In the genomic region with DNA sequence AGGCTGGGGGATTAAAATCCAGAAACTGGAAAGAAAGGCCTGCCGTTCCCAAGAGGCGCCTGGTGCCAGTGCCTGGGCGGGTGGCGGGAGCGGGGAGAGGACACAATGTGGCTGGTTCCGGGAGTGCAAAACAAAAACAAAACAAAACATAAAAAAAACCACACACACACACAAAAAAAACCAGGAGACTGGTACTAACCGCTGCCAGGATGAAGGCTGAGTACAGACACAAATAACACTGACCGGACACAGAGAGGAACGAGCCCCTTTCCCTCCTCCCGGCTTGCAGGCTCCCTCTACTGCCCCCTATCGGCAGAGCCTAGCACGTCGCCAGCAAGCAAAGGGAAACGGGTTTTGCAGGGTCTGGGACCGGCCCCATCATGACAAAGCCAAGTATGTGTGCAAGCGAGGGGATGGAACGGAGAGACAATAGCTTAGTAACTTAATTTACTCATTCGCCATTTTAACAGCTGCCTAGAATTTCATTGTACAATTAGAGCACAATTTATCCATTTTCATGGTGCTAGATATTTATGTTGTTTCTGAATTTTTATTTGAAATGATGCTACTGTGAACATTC, we compare ENCODE assay signal across 8 cellular contexts. TPM values are rescaled to one million over a fixed set of nuclear protein-coding genes. Genes with fewer than 3 reads are reported as not detected.
DNase-seq lines count a peak whose midpoint lies in the region; ATAC-seq, FAIRE-seq and TF ChIP-seq lines count a peak whose summit lies in the region.

No MANE protein-coding gene starts in this region.

- H3K27me3 Mint-ChIP-seq in activated CD4-positive, alpha-beta T cell treated with anti-CD3 and anti-CD28 coated beads, Interleukin-2, amount 10 ng/mL, durations not matched to agents 7 days and 5 days = peaks cover 3% of the 10 kb centered on the region

- WGBS in A549 (ENCODE audit: missing lambda C conversion rate) = 9% methylated on average over 18 of the region's 18 CpGs
- 1% methylated on average over 15 of the region's 18 CpGs for WGBS in right lobe of liver (ENCODE audit: insufficient coverage, low coverage, low lambda C conversion rate, missing lambda C conversion rate)

- H3K4me2 ChIP-seq in A549 = peak overlapping the region; percentile 69

- H3K4me1 ChIP-seq in A549 (no peaks in the 10 kb centered on the region), right lobe of liver (peaks cover 0 to 9% (median 3%) of the 10 kb centered on the region in 4 donors)

- peak; percentile 79 to 91 for ATAC-seq in A549
- ATAC-seq in GM18505 (IDR thresholded peaks at IDR 0.05; ENCODE audit: unreplicated experiment) = peak; percentile 90
- ATAC-seq in HG03066 (IDR thresholded peaks at IDR 0.05; ENCODE audit: low read depth, unreplicated experiment) = peak; percentile 86
- ATAC-seq in right lobe of liver = peak; percentile 95 to 96 (median 96)

- TF ChIP-seq POLR2A in A549 (IDR thresholded peaks at IDR 0.05; ENCODE audit: low read length) = no peak
- TF ChIP-seq POLR2A in GM18505 (IDR thresholded peaks at IDR 0.05; ENCODE audit: borderline replicate concordance, extremely low read depth, insufficient read depth, insufficient read length) = no peak
- no peak for TF ChIP-seq POLR2A in right lobe of liver (IDR thresholded peaks at IDR 0.05)

- H3K36me3 ChIP-seq in right lobe of liver = no peaks in the 10 kb centered on the region

- no peaks in the 10 kb centered on the region for H3K36me3 Mint-ChIP-seq in activated CD4-positive, alpha-beta T cell treated with anti-CD3 and anti-CD28 coated beads, Interleukin-2, amount 10 ng/mL, durations not matched to agents 7 days and 5 days (ENCODE audit: low read depth)

- POLR2A ChIA-PET in A549 (lab: Yijun Ruan, JAX) = interaction anchor here (1.1 kb wide), 1 partner anchor 18 kb away, joined by 3 read pairs; the partner anchor contains the start of gene ZDHHC20
- POLR2A ChIA-PET in activated CD4-positive, alpha-beta T cell treated with anti-CD3 and anti-CD28 coated beads, Interleukin-2, amount 10 ng/mL, durations not matched to agents 7 days and 5 days (lab: Charles Lee) = interaction anchor here (0.6 kb wide), 1 partner anchor 302 kb away, joined by 7 read pairs; no protein-coding TSS in a partner anchor

- no peaks in the 10 kb centered on the region for H3K9me3 Mint-ChIP-seq in activated CD4-positive, alpha-beta T cell treated with anti-CD3 and anti-CD28 coated beads, Interleukin-2, amount 10 ng/mL, durations not matched to agents 7 days and 5 days

- intact Hi-C loops in right lobe of liver (cut with DNase I) = loop anchor here (10.0 kb wide), 2 partner anchors 182 to 362 kb away; no protein-coding TSS in a partner anchor

- H3K27ac ChIP-seq in A549 (peak overlapping the region; percentile 59 to 83; a peak in 5 of 6 replicates), right lobe of liver (peak overlapping the region in 1 of 3 donors; percentile 17)

- TF ChIP-seq EP300 in A549 (IDR thresholded peaks at IDR 0.05) = no peak

- H3K4me1 Mint-ChIP-seq in activated CD4-positive, alpha-beta T cell treated with anti-CD3 and anti-CD28 coated beads, Interleukin-2, amount 10 ng/mL, durations not matched to agents 7 days and 5 days = peaks cover 17% of the 10 kb centered on the region

- peak overlapping the region; percentile 65 for H3K27ac Mint-ChIP-seq in activated CD4-positive, alpha-beta T cell treated with anti-CD3 and anti-CD28 coated beads, Interleukin-2, amount 10 ng/mL, durations not matched to agents 7 days and 5 days

- TF ChIP-seq RAD21 in A549 (conservative IDR thresholded peaks at IDR 0.05 in 1 of 2, IDR thresholded peaks at IDR 0.05 in 1 of 2) = peak; percentile 59 to 64

- H3K9me3 ChIP-seq in A549 (no peaks in the 10 kb centered on the region), right lobe of liver (no peaks in the 10 kb centered on the region)

- CTCF ChIA-PET in A549 (lab: Yijun Ruan, JAX) = interaction anchor here (0.5 to 5.5 kb wide), 34 partner anchors 8 to 1271 kb away, joined by 3 to 50 read pairs (median 3); partner anchors contain the start of genes MRPL57, SKA3 and ZDHHC20
- CTCF ChIA-PET in activated CD4-positive, alpha-beta T cell treated with anti-CD3 and anti-CD28 coated beads, Interleukin-2, amount 10 ng/mL, durations not matched to agents 7 days and 5 days (lab: Charles Lee) = interaction anchor here (0.6 to 2.7 kb wide), 10 partner anchors 9 to 533 kb away, joined by 3 to 24 read pairs (median 3); partner anchors contain the start of genes MRPL57 and SKA3

- peak; percentile 22 to 81 for DNase-seq in A549 (ENCODE audit: low read depth in 1 of 2, low spot score in 1 of 2)
- DNase-seq in NCI-H524 (lab: John Stamatoyannopoulos, UW) = peak; percentile 84 to 94
- peak; percentile 84 for DNase-seq in activated CD4-positive, alpha-beta T cell treated with anti-CD3 and anti-CD28 coated beads, Interleukin-2, amount 10 ng/mL, durations not matched to agents 7 days and 5 days
- peak; percentile 93 for DNase-seq in dermis blood vessel endothelial cell
- peak; percentile 83 to 85 (median 83) for DNase-seq in right lobe of liver
- DNase-seq in stimulated activated CD4-positive, alpha-beta T cell treated with anti-CD3 and anti-CD28 coated beads, Interleukin-4, amount 100 ng/mL, for 1 hour = peak; percentile 74

- H3K27me3 ChIP-seq in right lobe of liver = no peaks in the 10 kb centered on the region

- H3K4me3 Mint-ChIP-seq in activated CD4-positive, alpha-beta T cell treated with anti-CD3 and anti-CD28 coated beads, Interleukin-2, amount 10 ng/mL, durations not matched to agents 7 days and 5 days = peak overlapping the region; percentile 67

- H3K4me3 ChIP-seq in A549 = peak overlapping the region; percentile 43
- H3K4me3 ChIP-seq in right lobe of liver = peak overlapping the region; percentile 13 to 54 (median 49)

- TF ChIP-seq CTCF in A549 (IDR thresholded peaks at IDR 0.05) (peak; percentile 79), right lobe of liver (IDR thresholded peaks at IDR 0.05) (peak; percentile 93 to 98 (median 95))

- no peak for FAIRE-seq in A549 (lab: Jason Lieb, UNC)

TF ChIP-seq in A549, 52 proteins besides CTCF, POLR2A, EP300 and RAD21:
- TF ChIP-seq SMC3 (IDR thresholded peaks at IDR 0.05) (peak; percentile 62), KDM5A (IDR thresholded peaks at IDR 0.05) (no peak)
- TF ChIP-seq, protein P1, sequence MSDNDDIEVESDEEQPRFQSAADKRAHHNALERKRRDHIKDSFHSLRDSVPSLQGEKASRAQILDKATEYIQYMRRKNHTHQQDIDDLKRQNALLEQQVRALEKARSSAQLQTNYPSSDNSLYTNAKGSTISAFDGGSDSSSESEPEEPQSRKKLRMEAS (IDR thresholded peaks at IDR 0.05) = 0 out of 2 replicates have a peak, but pooled peaks have one; percentile 20
TF ChIP-seq in A549: peak in this region for 2.

RNA-seq across cellular contexts. Expression of gene ZDHHC20, which starts 17.9 kb away (rescaled TPM):
- polyA plus RNA-seq in A549 (2011; rRNA removed) = 40.9 and 57.0 TPM in 2 replicates
- 5.6 and 6.7 TPM in 2 replicates for polyA plus RNA-seq in A549 (2012; cell fraction: cytosol; rRNA removed)
- 3.1 and 5.6 TPM in 2 replicates for polyA plus RNA-seq in A549 (2012; cell fraction: nucleus; rRNA removed)
- 22.3 to 26.9 TPM (median 25.1 TPM) in 3 replicates for polyA plus RNA-seq in A549 (2017; fragmentation: RNase III; extraction: RNeasy Plus Mini Kit Qiagen cat#74134 plus additional on column Dnase treatment)
- 16.2 and 20.2 TPM in 2 replicates for polyA minus RNA-seq in A549 (2011; rRNA and poly(A)+ RNA removed)
- total RNA-seq in activated CD4-positive, alpha-beta T cell treated with anti-CD3 and anti-CD28 coated beads, Interleukin-2, amount 10 ng/mL, durations not matched to agents 7 days and 5 days = 10 to 100 TPM; 84.7 to 85.0 TPM
- 110 and 123 TPM in 2 replicates for total RNA-seq in dermis blood vessel endothelial cell
- total RNA-seq in right lobe of liver = 10 to 100 TPM; 19.2 to 28.9 (median 23.4) TPM
